1 cellular context compared by ENCODE assay signal in genomic region chr12:116620801-116621593, GRCh38.
A peak's percentile ranks its signal among the peaks of the same experiment; 100 is the strongest.
TF ChIP-seq lines count a peak whose summit lies in the region.

No MANE protein-coding gene starts in this region.

TF ChIP-seq in K562, 482 proteins besides CTCF, POLR2A, EP300 and RAD21 (continued from another document):
- TF ChIP-seq ZBTB11 (CRISPR knock-in tag; IDR thresholded peaks at IDR 0.05): no peak
- no peak for TF ChIP-seq MAFG (tag; conservative IDR thresholded peaks at IDR 0.05)
- no peak for TF ChIP-seq MYBL2 (IDR thresholded peaks at IDR 0.05; ENCODE audit: low read depth)
- TF ChIP-seq MYBL2 (CRISPR knock-in tag; IDR thresholded peaks at IDR 0.05; ENCODE audit: borderline replicate concordance): no peak
- TF ChIP-seq ZNF695 (CRISPR knock-in tag; IDR thresholded peaks at IDR 0.05): no peak
- TF ChIP-seq HDGF (IDR thresholded peaks at IDR 0.05): no peak
- no peak for TF ChIP-seq POLR2G (IDR thresholded peaks at IDR 0.05; ENCODE audit: low read depth, low read length)
- TF ChIP-seq KDM1A (IDR thresholded peaks at IDR 0.05): 0 out of 4 replicates have a peak, but pooled peaks of 1 of the 2 experiments have one; percentile 12
- no peak for TF ChIP-seq ZNF124 (CRISPR knock-in tag; IDR thresholded peaks at IDR 0.05)
- TF ChIP-seq GABPA (tag; conservative IDR thresholded peaks at IDR 0.05; ENCODE audit: low read depth): no peak
- TF ChIP-seq HNRNPL (IDR thresholded peaks at IDR 0.05; ENCODE audit: low read depth, low read length): no peak
- TF ChIP-seq ZBTB43 (CRISPR knock-in tag; IDR thresholded peaks at IDR 0.05): no peak
- TF ChIP-seq PHB (CRISPR knock-in tag; IDR thresholded peaks at IDR 0.05): no peak
- TF ChIP-seq UBTF (IDR thresholded peaks at IDR 0.05; ENCODE audit: borderline replicate concordance in 1 of 2, low read depth in 2 of 2, low read length in 2 of 2): no peak
- no peak for TF ChIP-seq CXXC5 (CRISPR knock-in tag; IDR thresholded peaks at IDR 0.05)
- TF ChIP-seq SLC30A9 (CRISPR knock-in tag; IDR thresholded peaks at IDR 0.05): no peak
- peak; percentile 30; the same call in 1 of the 2 replicates for TF ChIP-seq HDAC2 (IDR thresholded peaks at IDR 0.05)
- TF ChIP-seq ADNP (tag; IDR thresholded peaks at IDR 0.05): peak; percentile 63; the same call in 1 of the 2 replicates
- TF ChIP-seq RBM34 (IDR thresholded peaks at IDR 0.05; ENCODE audit: borderline replicate concordance, insufficient read depth, low read length): no peak
- TF ChIP-seq, protein P1, sequence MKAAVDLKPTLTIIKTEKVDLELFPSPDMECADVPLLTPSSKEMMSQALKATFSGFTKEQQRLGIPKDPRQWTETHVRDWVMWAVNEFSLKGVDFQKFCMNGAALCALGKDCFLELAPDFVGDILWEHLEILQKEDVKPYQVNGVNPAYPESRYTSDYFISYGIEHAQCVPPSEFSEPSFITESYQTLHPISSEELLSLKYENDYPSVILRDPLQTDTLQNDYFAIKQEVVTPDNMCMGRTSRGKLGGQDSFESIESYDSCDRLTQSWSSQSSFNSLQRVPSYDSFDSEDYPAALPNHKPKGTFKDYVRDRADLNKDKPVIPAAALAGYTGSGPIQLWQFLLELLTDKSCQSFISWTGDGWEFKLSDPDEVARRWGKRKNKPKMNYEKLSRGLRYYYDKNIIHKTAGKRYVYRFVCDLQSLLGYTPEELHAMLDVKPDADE (conservative IDR thresholded peaks at IDR 0.05; ENCODE audit: control insufficient read depth, low read depth, low read length): no peak
- TF ChIP-seq, protein P2, sequence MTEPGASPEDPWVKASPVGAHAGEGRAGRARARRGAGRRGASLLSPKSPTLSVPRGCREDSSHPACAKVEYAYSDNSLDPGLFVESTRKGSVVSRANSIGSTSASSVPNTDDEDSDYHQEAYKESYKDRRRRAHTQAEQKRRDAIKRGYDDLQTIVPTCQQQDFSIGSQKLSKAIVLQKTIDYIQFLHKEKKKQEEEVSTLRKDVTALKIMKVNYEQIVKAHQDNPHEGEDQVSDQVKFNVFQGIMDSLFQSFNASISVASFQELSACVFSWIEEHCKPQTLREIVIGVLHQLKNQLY (CRISPR knock-in tag; conservative IDR thresholded peaks at IDR 0.05): no peak
- TF ChIP-seq, protein P3, sequence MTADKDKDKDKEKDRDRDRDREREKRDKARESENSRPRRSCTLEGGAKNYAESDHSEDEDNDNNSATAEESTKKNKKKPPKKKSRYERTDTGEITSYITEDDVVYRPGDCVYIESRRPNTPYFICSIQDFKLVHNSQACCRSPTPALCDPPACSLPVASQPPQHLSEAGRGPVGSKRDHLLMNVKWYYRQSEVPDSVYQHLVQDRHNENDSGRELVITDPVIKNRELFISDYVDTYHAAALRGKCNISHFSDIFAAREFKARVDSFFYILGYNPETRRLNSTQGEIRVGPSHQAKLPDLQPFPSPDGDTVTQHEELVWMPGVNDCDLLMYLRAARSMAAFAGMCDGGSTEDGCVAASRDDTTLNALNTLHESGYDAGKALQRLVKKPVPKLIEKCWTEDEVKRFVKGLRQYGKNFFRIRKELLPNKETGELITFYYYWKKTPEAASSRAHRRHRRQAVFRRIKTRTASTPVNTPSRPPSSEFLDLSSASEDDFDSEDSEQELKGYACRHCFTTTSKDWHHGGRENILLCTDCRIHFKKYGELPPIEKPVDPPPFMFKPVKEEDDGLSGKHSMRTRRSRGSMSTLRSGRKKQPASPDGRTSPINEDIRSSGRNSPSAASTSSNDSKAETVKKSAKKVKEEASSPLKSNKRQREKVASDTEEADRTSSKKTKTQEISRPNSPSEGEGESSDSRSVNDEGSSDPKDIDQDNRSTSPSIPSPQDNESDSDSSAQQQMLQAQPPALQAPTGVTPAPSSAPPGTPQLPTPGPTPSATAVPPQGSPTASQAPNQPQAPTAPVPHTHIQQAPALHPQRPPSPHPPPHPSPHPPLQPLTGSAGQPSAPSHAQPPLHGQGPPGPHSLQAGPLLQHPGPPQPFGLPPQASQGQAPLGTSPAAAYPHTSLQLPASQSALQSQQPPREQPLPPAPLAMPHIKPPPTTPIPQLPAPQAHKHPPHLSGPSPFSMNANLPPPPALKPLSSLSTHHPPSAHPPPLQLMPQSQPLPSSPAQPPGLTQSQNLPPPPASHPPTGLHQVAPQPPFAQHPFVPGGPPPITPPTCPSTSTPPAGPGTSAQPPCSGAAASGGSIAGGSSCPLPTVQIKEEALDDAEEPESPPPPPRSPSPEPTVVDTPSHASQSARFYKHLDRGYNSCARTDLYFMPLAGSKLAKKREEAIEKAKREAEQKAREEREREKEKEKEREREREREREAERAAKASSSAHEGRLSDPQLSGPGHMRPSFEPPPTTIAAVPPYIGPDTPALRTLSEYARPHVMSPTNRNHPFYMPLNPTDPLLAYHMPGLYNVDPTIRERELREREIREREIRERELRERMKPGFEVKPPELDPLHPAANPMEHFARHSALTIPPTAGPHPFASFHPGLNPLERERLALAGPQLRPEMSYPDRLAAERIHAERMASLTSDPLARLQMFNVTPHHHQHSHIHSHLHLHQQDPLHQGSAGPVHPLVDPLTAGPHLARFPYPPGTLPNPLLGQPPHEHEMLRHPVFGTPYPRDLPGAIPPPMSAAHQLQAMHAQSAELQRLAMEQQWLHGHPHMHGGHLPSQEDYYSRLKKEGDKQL (CRISPR knock-in tag; IDR thresholded peaks at IDR 0.05; ENCODE audit: borderline replicate concordance): no peak
- no peak for TF ChIP-seq SIN3B (IDR thresholded peaks at IDR 0.05; ENCODE audit: low read depth)
- no peak for TF ChIP-seq FOXJ2 (tag; IDR thresholded peaks at IDR 0.05)
- no peak for TF ChIP-seq LEF1 (IDR thresholded peaks at IDR 0.05)
- TF ChIP-seq ZNF75A (CRISPR knock-in tag; IDR thresholded peaks at IDR 0.05): no peak
- TF ChIP-seq E2F8 (IDR thresholded peaks at IDR 0.05; ENCODE audit: low read depth, partially characterized antibody): no peak
- no peak for TF ChIP-seq SREBF2 (CRISPR knock-in tag; IDR thresholded peaks at IDR 0.05)
- no peak for TF ChIP-seq GATAD2A (IDR thresholded peaks at IDR 0.05)
- no peak for TF ChIP-seq USF2 (CRISPR knock-in tag; IDR thresholded peaks at IDR 0.05)
- TF ChIP-seq RBM25 (IDR thresholded peaks at IDR 0.05; ENCODE audit: low read depth, low read length, severe bottlenecking): peak; percentile 63
- peak; percentile 39; the same call in 1 of the 2 replicates for TF ChIP-seq BCOR (IDR thresholded peaks at IDR 0.05)
